8 cellular contexts compared by ENCODE assay signal in genomic region chr5:63125862-63126261, GRCh38.
DNase-seq lines count a peak whose midpoint lies in the region; ATAC-seq and TF ChIP-seq lines count a peak whose summit lies in the region.

No MANE protein-coding gene starts in this region.

- H3K27ac Mint-ChIP-seq in immature natural killer cell = no peak overlapping the region
- no peak overlapping the region for H3K27ac Mint-ChIP-seq in activated T-helper 1 cell treated with anti-CD3 and anti-CD28 coated beads, Interleukin-12 subunit alpha, Interleukin-12 subunit beta, Interleukin-2, Interleukin-4 antibody, amounts not matched to agents 30 ng/mL and 10 ng/mL and 1 ng/mL, durations not matched to agents 14 hours and 24 hours and 36 hours

- H3K27me3 Mint-ChIP-seq in immature natural killer cell (ENCODE audit: low read depth in 3 of 3) = peaks cover 0 to 5% (median 0%) of the 10 kb centered on the region in 3 donors
- H3K27me3 Mint-ChIP-seq in activated T-helper 1 cell treated with anti-CD3 and anti-CD28 coated beads, Interleukin-12 subunit alpha, Interleukin-12 subunit beta, Interleukin-2, Interleukin-4 antibody, amounts not matched to agents 30 ng/mL and 10 ng/mL and 1 ng/mL, durations not matched to agents 14 hours and 24 hours and 36 hours (ENCODE audit: insufficient read depth) = peaks cover 2% of the 10 kb centered on the region

- H3K4me1 Mint-ChIP-seq in immature natural killer cell = no peaks in the 10 kb centered on the region
- no peaks in the 10 kb centered on the region for H3K4me1 Mint-ChIP-seq in activated T-helper 1 cell treated with anti-CD3 and anti-CD28 coated beads, Interleukin-12 subunit alpha, Interleukin-12 subunit beta, Interleukin-2, Interleukin-4 antibody, amounts not matched to agents 30 ng/mL and 10 ng/mL and 1 ng/mL, durations not matched to agents 14 hours and 24 hours and 36 hours (ENCODE audit: low read depth)

- POLR2A ChIA-PET in GM10248 (lab: Yijun Ruan, JAX) = no interaction called here

- H3K9me3 Mint-ChIP-seq in immature natural killer cell = peaks cover 0 to 18% (median 11%) of the 10 kb centered on the region in 6 donors
- H3K9me3 Mint-ChIP-seq in activated T-helper 1 cell treated with anti-CD3 and anti-CD28 coated beads, Interleukin-12 subunit alpha, Interleukin-12 subunit beta, Interleukin-2, Interleukin-4 antibody, amounts not matched to agents 30 ng/mL and 10 ng/mL and 1 ng/mL, durations not matched to agents 14 hours and 24 hours and 36 hours = no peaks in the 10 kb centered on the region

- H3K36me3 Mint-ChIP-seq in immature natural killer cell = no peaks in the 10 kb centered on the region
- H3K36me3 Mint-ChIP-seq in activated T-helper 1 cell treated with anti-CD3 and anti-CD28 coated beads, Interleukin-12 subunit alpha, Interleukin-12 subunit beta, Interleukin-2, Interleukin-4 antibody, amounts not matched to agents 30 ng/mL and 10 ng/mL and 1 ng/mL, durations not matched to agents 14 hours and 24 hours and 36 hours (ENCODE audit: low read depth) = no peaks in the 10 kb centered on the region

- DNase-seq in GM10248 (ENCODE audit: extremely low spot score) (peak; percentile 15), GM20000 (ENCODE audit: low spot score) (peak; percentile 23), SW480 (ENCODE audit: low spot score) (peak; percentile 39), islet precursor cell (peak; percentile 60), immature natural killer cell (no peak), DMS79 (lab: John Stamatoyannopoulos, UW) (no peak)
- no peak for DNase-seq in activated T-helper 1 cell treated with anti-CD3 and anti-CD28 coated beads, Interleukin-12 subunit alpha, Interleukin-12 subunit beta, Interleukin-2, Interleukin-4 antibody, amounts not matched to agents 30 ng/mL and 10 ng/mL and 1 ng/mL, durations not matched to agents 14 hours and 24 hours and 36 hours (ENCODE audit: low spot score)

- H3K4me3 Mint-ChIP-seq in immature natural killer cell = no peak overlapping the region
- H3K4me3 Mint-ChIP-seq in activated T-helper 1 cell treated with anti-CD3 and anti-CD28 coated beads, Interleukin-12 subunit alpha, Interleukin-12 subunit beta, Interleukin-2, Interleukin-4 antibody, amounts not matched to agents 30 ng/mL and 10 ng/mL and 1 ng/mL, durations not matched to agents 14 hours and 24 hours and 36 hours = no peak overlapping the region

- peak; percentile 64 for ATAC-seq in HG03520 (IDR thresholded peaks at IDR 0.05; ENCODE audit: unreplicated experiment)

- peak; percentile 54 for TF ChIP-seq CTCF in GM10248 (IDR thresholded peaks at IDR 0.05; ENCODE audit: control extremely low read depth, extremely low read depth, low read depth, missing control alignments)
- TF ChIP-seq CTCF in GM20000 (IDR thresholded peaks at IDR 0.05; ENCODE audit: extremely low read depth, missing control alignments) = peak; percentile 34

- intact Hi-C loops in activated T-helper 1 cell treated with anti-CD3 and anti-CD28 coated beads, Interleukin-12 subunit alpha, Interleukin-12 subunit beta, Interleukin-2, Interleukin-4 antibody, amounts not matched to agents 30 ng/mL and 10 ng/mL and 1 ng/mL, durations not matched to agents 14 hours and 24 hours and 36 hours (cut with micrococcal nuclease) = no loop called here

- CTCF ChIA-PET in GM10248 (lab: Yijun Ruan, JAX) = interaction anchor here (0.6 to 1.6 kb wide), 7 partner anchors 10 to 293 kb away, joined by 3 to 5 read pairs (median 3); no protein-coding TSS in a partner anchor

Comparison
In these comparisons a context has a peak if more than half of its experiments do, and no peak if none do; other contexts are left out.
1. DNase-seq: peak in GM10248 (single experiment), GM20000 (single experiment), SW480 (single experiment) and islet precursor cell (single experiment); none in immature natural killer cell (0 of 3), activated T-helper 1 cell treated with anti-CD3 and anti-CD28 coated beads, Interleukin-12 subunit alpha, Interleukin-12 subunit beta, Interleukin-2, Interleukin-4 antibody, amounts not matched to agents 30 ng/mL and 10 ng/mL and 1 ng/mL, durations not matched to agents 14 hours and 24 hours and 36 hours (single experiment) and DMS79 (single experiment).